In genomic region chr2:96537066-96537733, GRCh38 we compare ENCODE assay signal across 8 cellular contexts. TPM values are rescaled to one million over a fixed set of nuclear protein-coding genes. Genes with fewer than 3 reads are reported as not detected.
DNase-seq lines count a peak whose midpoint lies in the region; ATAC-seq and TF ChIP-seq lines count a peak whose summit lies in the region.

No MANE protein-coding gene starts in this region.

- H3K27me3 Mint-ChIP-seq in activated B cell treated with CpG ODN at 0.5 μM for 24 hours = no peaks in the 10 kb centered on the region

- H3K36me3 ChIP-seq in H7 (replicated peaks; ENCODE audit: control insufficient read depth, insufficient read depth, low read length) = no peaks in the 10 kb centered on the region

- ATAC-seq in activated B cell treated with CpG ODN at 0.5 μM for 24 hours (ENCODE audit: low read depth) = peak; percentile 46
- peak; percentile 44 for ATAC-seq in left colon

- POLR2A ChIA-PET in activated B cell treated with CpG ODN at 0.5 μM for 24 hours (lab: Charles Lee) = interaction anchor here (0.5 to 5.6 kb wide), 14 partner anchors 9 to 1113 kb away, joined by 3 to 161 read pairs (median 4); partner anchors contain the start of genes CIAO1, DUSP2, KANSL3 and NCAPH

- DNase-seq in GM03348 (ENCODE audit: low spot score) = peak; percentile 69
- DNase-seq in H7 = peak; percentile 75
- DNase-seq in LoVo (ENCODE audit: low spot score) = peak; percentile 6
- DNase-seq in activated B cell treated with CpG ODN at 0.5 μM for 24 hours = peak; percentile 75
- DNase-seq in caudate nucleus (lab: John Stamatoyannopoulos, UW) = peak in 19 of 61 donors; percentile 17 to 51 (median 30)
- DNase-seq in left colon = peak; percentile 80 to 84
- DNase-seq in stimulated activated CD4-positive, alpha-beta T cell treated with anti-CD3 and anti-CD28 coated beads, Interleukin-4, amount 100 ng/mL, for 1 hour = peak; percentile 79
- no peak for DNase-seq in AG08395 (ENCODE audit: low spot score)

- H3K27me3 ChIP-seq in H7 (ENCODE audit: control insufficient read depth, insufficient read depth, low read length) = peaks cover 18% of the 10 kb centered on the region

- CTCF ChIA-PET in activated B cell treated with CpG ODN at 0.5 μM for 24 hours (lab: Charles Lee) = interaction anchor here (2.6 to 4.4 kb wide), 2 partner anchors 8 to 17 kb away, joined by 11 to 34 read pairs; no protein-coding TSS in a partner anchor

- intact Hi-C loops in activated B cell treated with CpG ODN at 0.5 μM for 24 hours (cut with micrococcal nuclease) = loop anchor here (2.0 to 5.0 kb wide), 9 partner anchors 28 to 390 kb away; partner anchors contain the start of genes ANKRD39, CIAO1, DUSP2 and NCAPH
- intact Hi-C loops in left colon (cut with DNase I, micrococcal nuclease) = no loop called here

- H3K4me3 ChIP-seq in H7 (ENCODE audit: insufficient read depth, low read depth, low read length) = peak overlapping the region; percentile 72

- peak overlapping the region; percentile 90 for H3K27ac Mint-ChIP-seq in activated B cell treated with CpG ODN at 0.5 μM for 24 hours

- peaks cover 24% of the 10 kb centered on the region for H3K36me3 Mint-ChIP-seq in activated B cell treated with CpG ODN at 0.5 μM for 24 hours (ENCODE audit: low read depth)

- peak overlapping the region; percentile 93 for H3K27ac ChIP-seq in caudate nucleus (ENCODE audit: low read depth, low read length)

- H3K9me3 Mint-ChIP-seq in activated B cell treated with CpG ODN at 0.5 μM for 24 hours = no peaks in the 10 kb centered on the region

- peak overlapping the region; percentile 91 for H3K4me3 Mint-ChIP-seq in activated B cell treated with CpG ODN at 0.5 μM for 24 hours

- peaks cover 49% of the 10 kb centered on the region for H3K4me1 Mint-ChIP-seq in activated B cell treated with CpG ODN at 0.5 μM for 24 hours

- TF ChIP-seq CTCF in activated B cell treated with CpG ODN at 0.5 μM for 24 hours (IDR thresholded peaks at IDR 0.05) = no peak

RNA-seq across cellular contexts. Expression of gene ARID5A, which starts 0.6 kb away (rescaled TPM):
- 20.7 and 26.7 TPM in 2 replicates for total RNA-seq in H7 (2014; rRNA removed; shearing (Covaris generic))
- total RNA-seq in activated B cell treated with CpG ODN at 0.5 μM for 24 hours = 73.4 and 83.5 TPM in 2 replicates
- 10 to 100 TPM in 1 of 2 donors, 1 to 10 TPM in 1; 5.6 to 13.7 TPM for total RNA-seq in left colon

RNA-seq across cellular contexts. Expression of gene NEURL3, which starts 32.0 kb away (rescaled TPM):
- total RNA-seq in H7 (2014; rRNA removed; shearing (Covaris generic)) = 0.10 TPM in 1 of 2 replicates, not detected in the other
- total RNA-seq in activated B cell treated with CpG ODN at 0.5 μM for 24 hours = not detected in 2 replicates
- 1 to 10 TPM in 1 of 2 donors, under 1 TPM in 1; 0.58 to 3.3 TPM for total RNA-seq in left colon
